ENCODE assay signal across 18 cellular contexts in genomic region chr17:59483860-59484259, GRCh38.
DNase-seq lines count a peak whose midpoint lies in the region; ATAC-seq, FAIRE-seq and TF ChIP-seq lines count a peak whose summit lies in the region.
"Had no signal": no experiment of that assay in that cellular context is flagged by ENCODE, and none has a peak within 500 bp of the region (broad histone marks: within the 10 kb centered on the region; RNA-seq: fewer than 3 reads in every experiment).

No MANE protein-coding gene starts in this region.

- ATAC-seq in activated CD8-positive, alpha-beta T cell treated with anti-CD3 and anti-CD28 coated beads for 36 hours: no peak

- intact Hi-C loops in activated CD8-positive, alpha-beta T cell treated with anti-CD3 and anti-CD28 coated beads for 36 hours (cut with micrococcal nuclease): no loop called here
- intact Hi-C loops in OCI-LY7 (cut with micrococcal nuclease; ENCODE audit: unreplicated experiment): no loop called here

- peak; percentile 49 for FAIRE-seq in GM18507 (lab: Jason Lieb, UNC)

- peaks cover 14% of the 10 kb centered on the region for H3K27me3 ChIP-seq in DOHH2 (ENCODE audit: control insufficient read depth, low read length)
- no peaks in the 10 kb centered on the region for H3K27me3 ChIP-seq in SU-DHL-6 (ENCODE audit: low read length)
- H3K27me3 ChIP-seq: BE2C had no signal

- no peaks in the 10 kb centered on the region for H3K9me3 ChIP-seq in DOHH2 (ENCODE audit: control insufficient read depth, insufficient read depth, low read length)
- no peaks in the 10 kb centered on the region for H3K9me3 ChIP-seq in SU-DHL-6 (ENCODE audit: insufficient read depth, low read length)
- no peaks in the 10 kb centered on the region for H3K9me3 ChIP-seq in OCI-LY7 (ENCODE audit: low read length)
- H3K9me3 ChIP-seq: BE2C had no signal

- H3K36me3 ChIP-seq in DOHH2 (ENCODE audit: control insufficient read depth, low read length) (no peaks in the 10 kb centered on the region), SU-DHL-6 (ENCODE audit: low read length) (no peaks in the 10 kb centered on the region), OCI-LY7 (ENCODE audit: insufficient read depth, low read length) (no peaks in the 10 kb centered on the region)
- H3K36me3 ChIP-seq: BE2C had no signal

- H3K9me3 Mint-ChIP-seq in nephron progenitor cell: peaks cover 14% of the 10 kb centered on the region
- H3K9me3 Mint-ChIP-seq in activated CD8-positive, alpha-beta T cell treated with anti-CD3 and anti-CD28 coated beads for 36 hours: no peaks in the 10 kb centered on the region

- H3K4me1 Mint-ChIP-seq in nephron progenitor cell: peaks cover 17% of the 10 kb centered on the region
- peaks cover 7% of the 10 kb centered on the region for H3K4me1 Mint-ChIP-seq in activated CD8-positive, alpha-beta T cell treated with anti-CD3 and anti-CD28 coated beads for 36 hours (ENCODE audit: low read depth)

- H2AFZ ChIP-seq in SU-DHL-6 (ENCODE audit: low read depth, low read length, severe bottlenecking): peak overlapping the region; percentile 56
- H2AFZ ChIP-seq in OCI-LY7 (ENCODE audit: low read length): no peak overlapping the region
- H2AFZ ChIP-seq: GM23248, PC-9 had no signal

- H3K4me2 ChIP-seq in DOHH2 (ENCODE audit: low read length) (peak overlapping the region; percentile 19), SU-DHL-6 (ENCODE audit: low read depth, low read length, poor library complexity, severe bottlenecking) (peak overlapping the region; percentile 8), OCI-LY7 (ENCODE audit: low read length) (no peak overlapping the region)
- H3K4me2 ChIP-seq: PC-9 had no signal

- H3K9me2 ChIP-seq in DOHH2 (replicated peaks; ENCODE audit: control insufficient read depth, low read length) (no peaks in the 10 kb centered on the region), SU-DHL-6 (replicated peaks; ENCODE audit: insufficient read depth, low read length) (no peaks in the 10 kb centered on the region), OCI-LY7 (ENCODE audit: insufficient read depth, low read length) (no peaks in the 10 kb centered on the region)

- no peak overlapping the region for H3K4me3 Mint-ChIP-seq in nephron progenitor cell
- no peak overlapping the region for H3K4me3 Mint-ChIP-seq in activated CD8-positive, alpha-beta T cell treated with anti-CD3 and anti-CD28 coated beads for 36 hours
- H3K4me3 Mint-ChIP-seq: CD4-positive, alpha-beta memory T cell had no signal

- no peak for DNase-seq in GM18507 (ENCODE audit: extremely low spot score, insufficient read length, low read depth)
- no peak for DNase-seq in nephron progenitor cell
- no peak for DNase-seq in activated CD8-positive, alpha-beta T cell treated with anti-CD3 and anti-CD28 coated beads for 36 hours
- no peak for DNase-seq in NCI-H1417 treated with DMSO at 0.1 percent for 48 hours (lab: John Stamatoyannopoulos, UW)
- no peak for DNase-seq in OCI-LY7 (ENCODE audit: low spot score)
- DNase-seq: BE2C; CD4-positive, alpha-beta memory T cell; DMS79; GDM1; GM23248; Kasumi-1; NCI-H1436; NCI-H2081; NCI-H524; PC-9 had no signal

- BruUV-seq in OCI-LY7 (replicated peaks; lab: Mats Ljungman, UMichigan): no TSS peak

- no peak for TF ChIP-seq CTCF in DOHH2 (IDR thresholded peaks at IDR 0.05; ENCODE audit: low read depth, low read length, poor library complexity, severe bottlenecking)
- no peak for TF ChIP-seq CTCF in SU-DHL-6 (IDR thresholded peaks at IDR 0.05; ENCODE audit: insufficient read depth, low read length, poor library complexity, severe bottlenecking)
- no peak for TF ChIP-seq CTCF in nephron progenitor cell (IDR thresholded peaks at IDR 0.05)
- no peak for TF ChIP-seq CTCF in activated CD8-positive, alpha-beta T cell treated with anti-CD3 and anti-CD28 coated beads for 36 hours (IDR thresholded peaks at IDR 0.05)
- no peak for TF ChIP-seq CTCF in OCI-LY7 (conservative IDR thresholded peaks at IDR 0.05; ENCODE audit: low read length)

- H3K27ac Mint-ChIP-seq in nephron progenitor cell: peak overlapping the region; percentile 82
- H3K27ac Mint-ChIP-seq in activated CD8-positive, alpha-beta T cell treated with anti-CD3 and anti-CD28 coated beads for 36 hours: no peak overlapping the region
- H3K27ac Mint-ChIP-seq: CD4-positive, alpha-beta memory T cell had no signal

- POLR2A ChIA-PET in activated CD8-positive, alpha-beta T cell treated with anti-CD3 and anti-CD28 coated beads for 36 hours (lab: Charles Lee): no interaction called here
- POLR2A ChIA-PET in OCI-LY7 (lab: Charles Lee): interaction anchor here (0.6 to 0.7 kb wide), 5 partner anchors 13 to 943 kb away, joined by 3 to 8 read pairs (median 4); no protein-coding TSS in a partner anchor

- peaks cover 10% of the 10 kb centered on the region for H3K27me3 Mint-ChIP-seq in nephron progenitor cell (ENCODE audit: low read depth, poor library complexity)
- H3K27me3 Mint-ChIP-seq in activated CD8-positive, alpha-beta T cell treated with anti-CD3 and anti-CD28 coated beads for 36 hours: peaks cover 2% of the 10 kb centered on the region

- H3K36me3 Mint-ChIP-seq in nephron progenitor cell (ENCODE audit: low read depth): no peaks in the 10 kb centered on the region
- no peaks in the 10 kb centered on the region for H3K36me3 Mint-ChIP-seq in activated CD8-positive, alpha-beta T cell treated with anti-CD3 and anti-CD28 coated beads for 36 hours (ENCODE audit: low read depth)
- H3K36me3 Mint-ChIP-seq: CD4-positive, alpha-beta memory T cell had no signal

- no peaks in the 10 kb centered on the region for H3K79me2 ChIP-seq in DOHH2 (ENCODE audit: control insufficient read depth, low read length)
- no peaks in the 10 kb centered on the region for H3K79me2 ChIP-seq in SU-DHL-6 (ENCODE audit: insufficient read depth, low read length)
- H3K79me2 ChIP-seq in OCI-LY7 (ENCODE audit: insufficient read depth, low read depth, low read length): no peaks in the 10 kb centered on the region

- CTCF ChIA-PET in activated CD8-positive, alpha-beta T cell treated with anti-CD3 and anti-CD28 coated beads for 36 hours (lab: Charles Lee): interaction anchor here (1.1 kb wide), 1 partner anchor 10 kb away, joined by 3 read pairs; no protein-coding TSS in a partner anchor
- CTCF ChIA-PET in OCI-LY7 (lab: Charles Lee; ENCODE audit: unreplicated experiment): no interaction called here

- no peak overlapping the region for H3K9ac ChIP-seq in SU-DHL-6 (ENCODE audit: low read length)
- H3K9ac ChIP-seq: GM23248 had no signal

- H3K27ac ChIP-seq in DOHH2 (ENCODE audit: low read depth, low read length) (no peak overlapping the region), SU-DHL-6 (ENCODE audit: low read depth, low read length) (no peak overlapping the region), OCI-LY7 (ENCODE audit: low read depth, low read length, poor library complexity, severe bottlenecking) (no peak overlapping the region)
- H3K27ac ChIP-seq: GM23248, PC-9, SK-N-MC had no signal

- H3K4me1 ChIP-seq in DOHH2 (ENCODE audit: control insufficient read depth, low read length) (peaks cover 7% of the 10 kb centered on the region), OCI-LY7 (ENCODE audit: insufficient read depth, low read length, poor library complexity, severe bottlenecking) (no peaks in the 10 kb centered on the region)
- H3K4me1 ChIP-seq: BE2C had no signal

- H3F3A ChIP-seq in DOHH2 (ENCODE audit: control insufficient read depth, insufficient read depth): no peaks in the 10 kb centered on the region
- no peaks in the 10 kb centered on the region for H3F3A ChIP-seq in SU-DHL-6 (ENCODE audit: insufficient read depth)

- H3K4me3 ChIP-seq in DOHH2 (ENCODE audit: low read length): peak overlapping the region; percentile 2
- no peak overlapping the region for H3K4me3 ChIP-seq in SU-DHL-6 (ENCODE audit: insufficient read depth, low read length, poor library complexity, severe bottlenecking)
- H3K4me3 ChIP-seq in OCI-LY7 (ENCODE audit: low read depth, low read length, poor library complexity, severe bottlenecking): no peak overlapping the region
- H3K4me3 ChIP-seq: GM23248, PC-9, SK-N-MC had no signal

- no peaks in the 10 kb centered on the region for H4K20me1 ChIP-seq in DOHH2 (ENCODE audit: control insufficient read depth, insufficient read depth, low read depth, low read length)
- H4K20me1 ChIP-seq in SU-DHL-6 (ENCODE audit: low read depth, low read length): no peaks in the 10 kb centered on the region
- H4K20me1 ChIP-seq in OCI-LY7 (ENCODE audit: insufficient read depth, low read length): no peaks in the 10 kb centered on the region
